Comparison of ENCODE assay signal across 25 cellular contexts in the genomic region with DNA sequence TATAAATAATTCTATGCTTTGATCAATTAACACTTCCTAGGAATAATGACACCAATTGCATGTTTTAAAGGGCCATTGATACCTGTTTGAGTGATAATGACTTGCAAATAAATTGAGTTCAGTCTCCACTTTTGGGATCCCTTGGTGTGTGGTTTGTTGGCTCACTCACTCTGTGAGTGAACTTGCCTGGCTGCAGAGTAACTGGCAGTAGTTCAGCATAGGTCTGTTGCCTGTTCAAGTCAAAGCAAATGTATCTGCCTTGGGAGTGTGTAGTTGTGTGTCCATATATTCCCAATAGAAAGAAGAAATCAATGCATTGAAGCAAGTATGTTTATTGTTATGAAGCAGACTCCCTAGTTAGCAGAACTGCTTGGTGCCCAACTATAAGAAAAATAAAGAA.
"Had no signal": no experiment of that assay in that cellular context is flagged by ENCODE, and none has a peak within 500 bp of the region (broad histone marks: within the 10 kb centered on the region; RNA-seq: fewer than 3 reads in every experiment).

No MANE protein-coding gene starts in this region.

- ATAC-seq: activated CD8-positive, alpha-beta T cell treated with anti-CD3 and anti-CD28 coated beads for 36 hours had no signal

- H3K4me3 ChIP-seq: ascending aorta, cardiac muscle cell, PC-9, SJCRH30, SK-N-MC had no signal

- H2AFZ ChIP-seq: PC-9 had no signal

- DNase-seq: activated CD4-positive, alpha-beta T cell treated with anti-CD3 and anti-CD28 coated beads, Interleukin-2, amount 10 ng/mL, durations not matched to agents 24 days and 14 days; activated CD4-positive, alpha-beta T cell treated with anti-CD3 and anti-CD28 coated beads, Interleukin-2, amount 50 U/mL, for 4 hours; activated CD8-positive, alpha-beta T cell treated with anti-CD3 and anti-CD28 coated beads for 36 hours; activated gamma-delta T cell; activated naive CD4-positive, alpha-beta T cell treated with Interleukin-2 at 50 U/mL for 16 hours; activated naive CD8-positive, alpha-beta T cell treated with anti-CD3 and anti-CD28 coated beads, Interleukin-2, amount 10 ng/mL, durations not matched to agents 7 days and 5 days; activated T-cell treated with anti-CD3 and anti-CD28 coated beads, Interleukin-2, amount 50 U/mL, for 1 hour; amygdala; MM.1S; MV-4-11; NCI-H1092; NCI-H1436 treated with DMSO at 0.1 percent for 48 hours; NCI-H2029; NCI-H345; NCI-H524 treated with DMSO at 0.1 percent for 48 hours; PC-9; SHP77; SJCRH30 had no signal

- H3K9me3 ChIP-seq: ascending aorta had no signal

- H3K27me3 ChIP-seq: ascending aorta, cardiac muscle cell, SJCRH30 had no signal

- H3K36me3 ChIP-seq: ascending aorta, cardiac muscle cell, SJCRH30 had no signal

- H3K4me1 ChIP-seq: ascending aorta had no signal

- FAIRE-seq: RCC 7860, TTC549 had no signal

- H3K4me2 ChIP-seq: KMS-11, PC-9 had no signal

- H3K9ac ChIP-seq: KMS-11 had no signal

- H3K27ac ChIP-seq: ascending aorta, cardiac muscle cell, KMS-11, PC-9, RWPE1, SJCRH30, SK-N-MC had no signal
